Comparison of ENCODE assay signal across 17 cellular contexts in genomic region chr9:132384376-132384775, GRCh38. TPM values are rescaled to one million over a fixed set of nuclear protein-coding genes. Genes with fewer than 3 reads are reported as not detected.
DNase-seq lines count a peak whose midpoint lies in the region; ATAC-seq, FAIRE-seq and TF ChIP-seq lines count a peak whose summit lies in the region.
"Had no signal": no experiment of that assay in that cellular context is flagged by ENCODE, and none has a peak within 500 bp of the region (broad histone marks: within the 10 kb centered on the region; RNA-seq: fewer than 3 reads in every experiment).

No MANE protein-coding gene starts in this region.

- intact Hi-C loops in CD4-positive, alpha-beta T cell (cut with DNase I, micrococcal nuclease) = no loop called here

- H3K4me3 Mint-ChIP-seq in CD4-positive, alpha-beta T cell = no peak overlapping the region
- no peak overlapping the region for H3K4me3 Mint-ChIP-seq in T-cell
- H3K4me3 Mint-ChIP-seq: activated T-helper 17 cell treated with anti-CD3 and anti-CD28 coated beads, Interleukin-2, amount 50 U/mL, for 72 hours; H9 had no signal

- no peaks in the 10 kb centered on the region for H3K27me3 Mint-ChIP-seq in CD4-positive, alpha-beta T cell
- H3K27me3 Mint-ChIP-seq in T-cell = no peaks in the 10 kb centered on the region
- H3K27me3 Mint-ChIP-seq: activated T-helper 17 cell treated with anti-CD3 and anti-CD28 coated beads, Interleukin-2, amount 50 U/mL, for 72 hours had no signal

- POLR2A ChIA-PET in CD4-positive, alpha-beta T cell (lab: Charles Lee) = no interaction called here
- POLR2A ChIA-PET in T-cell (lab: Charles Lee) = no interaction called here

- FAIRE-seq in GM18507 (lab: Jason Lieb, UNC) = peak; percentile 91
- no peak for FAIRE-seq in D721Med (lab: Jason Lieb, UNC)

- no peak for TF ChIP-seq CTCF in CD4-positive, alpha-beta T cell (IDR thresholded peaks at IDR 0.05)
- no peak for TF ChIP-seq CTCF in D721Med (IDR thresholded peaks at IDR 0.05; ENCODE audit: insufficient read depth, missing control alignments)

- H3K4me1 Mint-ChIP-seq in CD4-positive, alpha-beta T cell (ENCODE audit: low read depth) = peaks cover 19% of the 10 kb centered on the region
- peaks cover 22 to 31% (median 24%) of the 10 kb centered on the region in 3 donors for H3K4me1 Mint-ChIP-seq in T-cell
- H3K4me1 Mint-ChIP-seq: H9 had no signal

- peaks cover 78% of the 10 kb centered on the region for H3K36me3 Mint-ChIP-seq in CD4-positive, alpha-beta T cell (ENCODE audit: low read depth)
- peaks cover 67% of the 10 kb centered on the region for H3K36me3 Mint-ChIP-seq in T-cell
- H3K36me3 Mint-ChIP-seq in activated naive CD4-positive, alpha-beta T cell treated with anti-CD3 and anti-CD28 coated beads, Interleukin-2, amount 50 U/mL, for 72 hours = peaks cover 13 to 20% of the 10 kb centered on the region in 2 donors

- ATAC-seq in CD4-positive, alpha-beta T cell (ENCODE audit: poor library complexity) = no peak
- ATAC-seq in HG02798 (IDR thresholded peaks at IDR 0.05; ENCODE audit: poor library complexity, unreplicated experiment) (peak; percentile 46), T-cell (replicated peaks in 1 of 4) (no peak), HG03045 (IDR thresholded peaks at IDR 0.05; ENCODE audit: unreplicated experiment) (no peak)
- no peak for ATAC-seq in activated naive CD4-positive, alpha-beta T cell treated with anti-CD3 and anti-CD28 coated beads, Interleukin-2, amount 50 U/mL, for 72 hours
- ATAC-seq: activated T-helper 17 cell treated with anti-CD3 and anti-CD28 coated beads, Interleukin-2, amount 50 U/mL, for 72 hours; gastrocnemius medialis had no signal

- CTCF ChIA-PET in CD4-positive, alpha-beta T cell (lab: Charles Lee) = interaction anchor here (0.5 kb wide), 1 partner anchor 358 kb away, joined by 3 read pairs; no protein-coding TSS in a partner anchor
- CTCF ChIA-PET in T-cell (lab: Charles Lee) = no interaction called here

- no peaks in the 10 kb centered on the region for H3K9me3 Mint-ChIP-seq in CD4-positive, alpha-beta T cell
- H3K9me3 Mint-ChIP-seq in T-cell = no peaks in the 10 kb centered on the region
- H3K9me3 Mint-ChIP-seq in activated naive CD4-positive, alpha-beta T cell treated with anti-CD3 and anti-CD28 coated beads, Interleukin-2, amount 50 U/mL, for 72 hours = no peaks in the 10 kb centered on the region
- H3K9me3 Mint-ChIP-seq: activated T-helper 17 cell treated with anti-CD3 and anti-CD28 coated beads, Interleukin-2, amount 50 U/mL, for 72 hours; H9 had no signal

- peak overlapping the region; percentile 18 for H3K27ac Mint-ChIP-seq in CD4-positive, alpha-beta T cell
- H3K27ac Mint-ChIP-seq in T-cell = peak overlapping the region; percentile 30 to 68
- H3K27ac Mint-ChIP-seq in activated naive CD4-positive, alpha-beta T cell treated with anti-CD3 and anti-CD28 coated beads, Interleukin-2, amount 50 U/mL, for 72 hours = no peak overlapping the region
- H3K27ac Mint-ChIP-seq: activated T-helper 17 cell treated with anti-CD3 and anti-CD28 coated beads, Interleukin-2, amount 50 U/mL, for 72 hours; H9 had no signal

- H3K9me3 ChIP-seq in CD4-positive, alpha-beta T cell (ENCODE audit: control insufficient read depth, low read length) = no peaks in the 10 kb centered on the region
- H3K9me3 ChIP-seq: breast epithelium, gastrocnemius medialis, right atrium auricular region had no signal

- H3K27ac ChIP-seq in CD4-positive, alpha-beta T cell (ENCODE audit: low read depth, low read length) = no peak overlapping the region
- H3K27ac ChIP-seq: breast epithelium, gastrocnemius medialis, right atrium auricular region had no signal

- DNase-seq in CD4-positive, alpha-beta T cell = no peak
- DNase-seq in GM18507 (ENCODE audit: extremely low spot score, insufficient read length, low read depth) (no peak), T-cell (no peak), D721Med (ENCODE audit: insufficient read length, low spot score) (no peak), iPS-NIHi7 (ENCODE audit: extremely low spot score) (no peak)
- DNase-seq in activated naive CD4-positive, alpha-beta T cell treated with anti-CD3 and anti-CD28 coated beads, Interleukin-2, amount 50 U/mL, for 72 hours (ENCODE audit: low spot score in 2 of 2) = no peak
- DNase-seq: activated CD4-positive, CD25-positive, alpha-beta regulatory T cell; gastrocnemius medialis; H9; islet precursor cell; KBM-7; NCI-H2029 treated with DMSO at 0.1 percent for 48 hours had no signal

- no peaks in the 10 kb centered on the region for H3K27me3 ChIP-seq in CD4-positive, alpha-beta T cell (ENCODE audit: control insufficient read depth, insufficient read depth, low read length)
- H3K27me3 ChIP-seq: breast epithelium, gastrocnemius medialis, right atrium auricular region had no signal

RNA-seq across cellular contexts. Expression of gene TTF1, which starts 22.3 kb away (rescaled TPM):
- total RNA-seq in CD4-positive, alpha-beta T cell = 10 to 100 TPM; 12.4 to 12.8 TPM
- total RNA-seq in T-cell = 10 to 100 TPM; 12.5 to 20.9 (median 19.2) TPM
- 10 to 100 TPM; 33.0 to 36.0 TPM for total RNA-seq in activated naive CD4-positive, alpha-beta T cell treated with anti-CD3 and anti-CD28 coated beads, Interleukin-2, amount 50 U/mL, for 72 hours

RNA-seq across cellular contexts. Expression of gene CFAP77, which starts 25.6 kb away (rescaled TPM):
- total RNA-seq in CD4-positive, alpha-beta T cell = not detected
- not detected for total RNA-seq in T-cell
- not detected for total RNA-seq in activated naive CD4-positive, alpha-beta T cell treated with anti-CD3 and anti-CD28 coated beads, Interleukin-2, amount 50 U/mL, for 72 hours
- total RNA-seq: activated T-helper 17 cell treated with anti-CD3 and anti-CD28 coated beads, Interleukin-2, amount 50 U/mL, for 72 hours; breast epithelium; gastrocnemius medialis had no signal

RNA-seq across cellular contexts. Expression of gene SETX, which starts 29.6 kb away (rescaled TPM):
- 10 to 100 TPM; 36.1 to 37.7 TPM for total RNA-seq in CD4-positive, alpha-beta T cell
- total RNA-seq in T-cell = 10 to 100 TPM; 63.9 to 73.2 (median 65.0) TPM
- total RNA-seq in activated naive CD4-positive, alpha-beta T cell treated with anti-CD3 and anti-CD28 coated beads, Interleukin-2, amount 50 U/mL, for 72 hours = 10 to 100 TPM; 43.1 to 45.0 TPM

Comparison
In these comparisons a context has a peak if more than half of its experiments do, and no peak if none do; other contexts are left out.
1. H3K27ac Mint-ChIP-seq: peak in CD4-positive, alpha-beta T cell (single experiment) and T-cell (2 of 2); none in activated naive CD4-positive, alpha-beta T cell treated with anti-CD3 and anti-CD28 coated beads, Interleukin-2, amount 50 U/mL, for 72 hours (0 of 2).